8 cellular contexts compared by ENCODE assay signal in genomic region chr19:2478756-2479555, GRCh38.
DNase-seq lines count a peak whose midpoint lies in the region; ATAC-seq and TF ChIP-seq lines count a peak whose summit lies in the region.

No MANE protein-coding gene starts in this region.

- TF ChIP-seq CTCF in brain microvascular endothelial cell (IDR thresholded peaks at IDR 0.05; ENCODE audit: low read depth, low read length, missing control alignments), result no peak

- in situ Hi-C loops in brain microvascular endothelial cell (cut with HindIII; ENCODE audit: low pct_ligation_motif_present, low sequenced_read_pairs), result no loop called here

- H3K4me1 Mint-ChIP-seq in T-helper 2 cell treated with Interferon-gamma antibody and Interleukin-4, amounts not matched to agents 5 μg/mL and 100 μg/mL, for 36 hours (ENCODE audit: low read depth), result peaks cover 11% of the 10 kb centered on the region

- H3K27me3 Mint-ChIP-seq in T-helper 2 cell treated with Interferon-gamma antibody and Interleukin-4, amounts not matched to agents 5 μg/mL and 100 μg/mL, for 36 hours (ENCODE audit: low read depth), result peaks cover 2% of the 10 kb centered on the region

- peaks cover 8% of the 10 kb centered on the region for H3K9me3 Mint-ChIP-seq in T-helper 2 cell treated with Interferon-gamma antibody and Interleukin-4, amounts not matched to agents 5 μg/mL and 100 μg/mL, for 36 hours

- peaks cover 20% of the 10 kb centered on the region for H3K36me3 ChIP-seq in brain microvascular endothelial cell (replicated peaks)

- peak overlapping the region; percentile 100 for H3K4me3 ChIP-seq in brain microvascular endothelial cell (ENCODE audit: low read depth, low read length)

- H3K27me3 ChIP-seq in brain microvascular endothelial cell (replicated peaks), result no peaks in the 10 kb centered on the region

- peaks cover 26% of the 10 kb centered on the region for H3K36me3 Mint-ChIP-seq in T-helper 2 cell treated with Interferon-gamma antibody and Interleukin-4, amounts not matched to agents 5 μg/mL and 100 μg/mL, for 36 hours (ENCODE audit: low read depth)

- ATAC-seq in HG02623 (IDR thresholded peaks at IDR 0.05; ENCODE audit: unreplicated experiment), result no peak

- peak overlapping the region; percentile 72 for H3K27ac Mint-ChIP-seq in T-helper 2 cell treated with Interferon-gamma antibody and Interleukin-4, amounts not matched to agents 5 μg/mL and 100 μg/mL, for 36 hours

- peak overlapping the region; percentile 100 for H3K4me3 Mint-ChIP-seq in T-helper 2 cell treated with Interferon-gamma antibody and Interleukin-4, amounts not matched to agents 5 μg/mL and 100 μg/mL, for 36 hours

- H3K27ac ChIP-seq in brain microvascular endothelial cell, result peak overlapping the region; percentile 95

- DNase-seq in GOT3 (lab: John Stamatoyannopoulos, UW) (peak; percentile 29), brain microvascular endothelial cell (peak; percentile 62), iPS-NIHi11 (ENCODE audit: low spot score) (peak; percentile 53), DMS114 treated with DMSO at 0.1 percent for 48 hours (lab: John Stamatoyannopoulos, UW; ENCODE audit: unreplicated experiment) (no peak), HuH-7 (ENCODE audit: low spot score) (no peak)
- peak; percentile 78 for DNase-seq in T-helper 2 cell treated with Interferon-gamma antibody and Interleukin-4, amounts not matched to agents 5 μg/mL and 100 μg/mL, for 36 hours (ENCODE audit: low spot score)
- peak; percentile 45 to 62 for DNase-seq in stimulated activated CD4-positive, alpha-beta T cell treated with anti-CD3 and anti-CD28 coated beads, Interleukin-15, amount 100 ng/mL, for 1 hour (ENCODE audit: low read depth in 1 of 2, low spot score in 1 of 2)

Comparison
In these comparisons a context has a peak if more than half of its experiments do, and no peak if none do; other contexts are left out.
1. DNase-seq: peak in GOT3 (single experiment), T-helper 2 cell treated with Interferon-gamma antibody and Interleukin-4, amounts not matched to agents 5 μg/mL and 100 μg/mL, for 36 hours (single experiment), brain microvascular endothelial cell (single experiment), iPS-NIHi11 (single experiment) and stimulated activated CD4-positive, alpha-beta T cell treated with anti-CD3 and anti-CD28 coated beads, Interleukin-15, amount 100 ng/mL, for 1 hour (2 of 2); none in DMS114 treated with DMSO at 0.1 percent for 48 hours (single experiment) and HuH-7 (single experiment).